16 cellular contexts compared by ENCODE assay signal in the genomic region with DNA sequence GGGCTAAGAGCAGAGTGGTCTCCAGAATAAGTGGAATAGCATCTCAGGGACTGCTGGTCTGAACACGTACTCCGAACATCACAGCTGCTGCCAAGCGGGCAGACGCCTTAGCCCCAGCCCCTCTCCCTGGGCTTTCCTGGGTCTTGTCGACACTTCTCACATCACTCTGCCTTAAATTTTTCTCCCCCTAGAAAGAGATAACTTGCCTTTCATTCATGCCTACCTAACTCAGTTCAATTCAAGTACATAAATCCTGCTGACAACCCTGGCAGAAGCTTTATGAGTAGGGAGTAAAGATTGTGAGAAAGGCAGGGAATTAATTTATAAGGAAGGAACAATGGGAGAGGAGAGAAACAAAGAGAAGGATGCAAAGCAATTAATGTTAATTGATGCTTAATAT.
A peak's percentile ranks its signal among the peaks of the same experiment; 100 is the strongest.
DNase-seq lines count a peak whose midpoint lies in the region; ATAC-seq and TF ChIP-seq lines count a peak whose summit lies in the region.
"Had no signal": no experiment of that assay in that cellular context is flagged by ENCODE, and none has a peak within 500 bp of the region (broad histone marks: within the 10 kb centered on the region; RNA-seq: fewer than 3 reads in every experiment).

No MANE protein-coding gene starts in this region.

- no peaks in the 10 kb centered on the region for H3K9me2 ChIP-seq in neural cell (ENCODE audit: insufficient read depth, low read length)

- H4K20me1 ChIP-seq in neural cell (ENCODE audit: insufficient read depth) = no peaks in the 10 kb centered on the region
- H4K20me1 ChIP-seq: BLaER1 had no signal

- no peak for TF ChIP-seq EP300 in neural cell (conservative IDR thresholded peaks at IDR 0.05; ENCODE audit: poor library complexity, severe bottlenecking)

- no peak overlapping the region for H3K4me3 Mint-ChIP-seq in glutamatergic neuron (ENCODE audit: unreplicated experiment)
- H3K4me3 Mint-ChIP-seq: CD8-positive, alpha-beta memory T cell; HFFc6 had no signal

- H3K9me3 Mint-ChIP-seq in glutamatergic neuron (ENCODE audit: unreplicated experiment) = peaks cover 4% of the 10 kb centered on the region

- no peaks in the 10 kb centered on the region for H3K27me3 ChIP-seq in neural cell (ENCODE audit: insufficient read depth, low read depth, low read length)
- H3K27me3 ChIP-seq: BLaER1 had no signal

- TF ChIP-seq RAD21 in neural cell (conservative IDR thresholded peaks at IDR 0.05) = no peak

- H2AFZ ChIP-seq in neural cell (ENCODE audit: low read depth, low read length) = peak overlapping the region; percentile 7

- DNase-seq in NCI-H1092 treated with DMSO at 0.1 percent for 48 hours (lab: John Stamatoyannopoulos, UW) (peak; percentile 68), NCI-H1092 (lab: John Stamatoyannopoulos, UW) (no peak), glutamatergic neuron (no peak), NCI-H524 (lab: John Stamatoyannopoulos, UW) (no peak), HK-2 (ENCODE audit: unreplicated experiment) (no peak)
- DNase-seq: AML-193; Caco-2; CD8-positive, alpha-beta memory T cell; DND-41; GDM1; HCEC 1CT; HFFc6 had no signal

- H3K79me2 ChIP-seq in neural cell (replicated peaks; ENCODE audit: insufficient read depth, low read length) = no peaks in the 10 kb centered on the region

- no peak for ATAC-seq in HG02678 (IDR thresholded peaks at IDR 0.05; ENCODE audit: unreplicated experiment)

- no peaks in the 10 kb centered on the region for H3K9me3 ChIP-seq in neural cell (ENCODE audit: low read length)
- H3K9me3 ChIP-seq: Caco-2 had no signal

- H3K9ac ChIP-seq in neural cell (ENCODE audit: low read length) = peak overlapping the region; percentile 5
- H3K9ac ChIP-seq: BLaER1 had no signal

- peak overlapping the region; percentile 36 for H3K27ac ChIP-seq in neural cell (ENCODE audit: low read length)
- H3K27ac ChIP-seq: 22Rv1, BLaER1 had no signal

- no peak overlapping the region for H3K4me3 ChIP-seq in neural cell (ENCODE audit: low read length)
- H3K4me3 ChIP-seq: BLaER1 had no signal

- peaks cover 22% of the 10 kb centered on the region for H3K4me1 Mint-ChIP-seq in glutamatergic neuron (ENCODE audit: low read depth, unreplicated experiment)
- H3K4me1 Mint-ChIP-seq: CD8-positive, alpha-beta memory T cell had no signal

- no peak overlapping the region for H3K4me2 ChIP-seq in neural cell (ENCODE audit: low read length)
- H3K4me2 ChIP-seq: BLaER1 had no signal

- peak overlapping the region; percentile 68 for H3K27ac Mint-ChIP-seq in glutamatergic neuron (ENCODE audit: unreplicated experiment)
- H3K27ac Mint-ChIP-seq: CD8-positive, alpha-beta memory T cell; HFFc6 had no signal

- no peaks in the 10 kb centered on the region for H3F3A ChIP-seq in neural cell (ENCODE audit: insufficient read depth, low read length, poor library complexity, severe bottlenecking)

- H3K36me3 Mint-ChIP-seq in glutamatergic neuron (ENCODE audit: unreplicated experiment) = no peaks in the 10 kb centered on the region
- H3K36me3 Mint-ChIP-seq: CD8-positive, alpha-beta memory T cell had no signal

- no peaks in the 10 kb centered on the region for H3K27me3 Mint-ChIP-seq in glutamatergic neuron (ENCODE audit: unreplicated experiment)

- TF ChIP-seq CTCF in glutamatergic neuron (IDR thresholded peaks at IDR 0.05; ENCODE audit: partially characterized antibody, unreplicated experiment) = no peak
- TF ChIP-seq CTCF in neural cell (IDR thresholded peaks at IDR 0.05; ENCODE audit: poor library complexity, severe bottlenecking) = no peak

- no peaks in the 10 kb centered on the region for H3K36me3 ChIP-seq in neural cell (ENCODE audit: insufficient read depth, low read length)
- H3K36me3 ChIP-seq: BLaER1 had no signal

TF ChIP-seq in neural cell, 6 proteins besides CTCF, POLR2A, EP300 and RAD21:
- TF ChIP-seq POLR2AphosphoS5 (IDR thresholded peaks at IDR 0.05) = no peak
- TF ChIP-seq TAF1 (IDR thresholded peaks at IDR 0.05; ENCODE audit: low read depth) = no peak
- no peak for TF ChIP-seq MXI1 (conservative IDR thresholded peaks at IDR 0.05; ENCODE audit: poor library complexity, severe bottlenecking)
- TF ChIP-seq SMC3 (conservative IDR thresholded peaks at IDR 0.05; ENCODE audit: poor library complexity) = no peak
- no peak for TF ChIP-seq EZH2 (IDR thresholded peaks at IDR 0.05; ENCODE audit: borderline replicate concordance, insufficient read depth, low read length, poor library complexity, severe bottlenecking)
- TF ChIP-seq, protein P1, sequence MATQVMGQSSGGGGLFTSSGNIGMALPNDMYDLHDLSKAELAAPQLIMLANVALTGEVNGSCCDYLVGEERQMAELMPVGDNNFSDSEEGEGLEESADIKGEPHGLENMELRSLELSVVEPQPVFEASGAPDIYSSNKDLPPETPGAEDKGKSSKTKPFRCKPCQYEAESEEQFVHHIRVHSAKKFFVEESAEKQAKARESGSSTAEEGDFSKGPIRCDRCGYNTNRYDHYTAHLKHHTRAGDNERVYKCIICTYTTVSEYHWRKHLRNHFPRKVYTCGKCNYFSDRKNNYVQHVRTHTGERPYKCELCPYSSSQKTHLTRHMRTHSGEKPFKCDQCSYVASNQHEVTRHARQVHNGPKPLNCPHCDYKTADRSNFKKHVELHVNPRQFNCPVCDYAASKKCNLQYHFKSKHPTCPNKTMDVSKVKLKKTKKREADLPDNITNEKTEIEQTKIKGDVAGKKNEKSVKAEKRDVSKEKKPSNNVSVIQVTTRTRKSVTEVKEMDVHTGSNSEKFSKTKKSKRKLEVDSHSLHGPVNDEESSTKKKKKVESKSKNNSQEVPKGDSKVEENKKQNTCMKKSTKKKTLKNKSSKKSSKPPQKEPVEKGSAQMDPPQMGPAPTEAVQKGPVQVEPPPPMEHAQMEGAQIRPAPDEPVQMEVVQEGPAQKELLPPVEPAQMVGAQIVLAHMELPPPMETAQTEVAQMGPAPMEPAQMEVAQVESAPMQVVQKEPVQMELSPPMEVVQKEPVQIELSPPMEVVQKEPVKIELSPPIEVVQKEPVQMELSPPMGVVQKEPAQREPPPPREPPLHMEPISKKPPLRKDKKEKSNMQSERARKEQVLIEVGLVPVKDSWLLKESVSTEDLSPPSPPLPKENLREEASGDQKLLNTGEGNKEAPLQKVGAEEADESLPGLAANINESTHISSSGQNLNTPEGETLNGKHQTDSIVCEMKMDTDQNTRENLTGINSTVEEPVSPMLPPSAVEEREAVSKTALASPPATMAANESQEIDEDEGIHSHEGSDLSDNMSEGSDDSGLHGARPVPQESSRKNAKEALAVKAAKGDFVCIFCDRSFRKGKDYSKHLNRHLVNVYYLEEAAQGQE (IDR thresholded peaks at IDR 0.05; ENCODE audit: borderline replicate concordance) = no peak
